In the genomic region with DNA sequence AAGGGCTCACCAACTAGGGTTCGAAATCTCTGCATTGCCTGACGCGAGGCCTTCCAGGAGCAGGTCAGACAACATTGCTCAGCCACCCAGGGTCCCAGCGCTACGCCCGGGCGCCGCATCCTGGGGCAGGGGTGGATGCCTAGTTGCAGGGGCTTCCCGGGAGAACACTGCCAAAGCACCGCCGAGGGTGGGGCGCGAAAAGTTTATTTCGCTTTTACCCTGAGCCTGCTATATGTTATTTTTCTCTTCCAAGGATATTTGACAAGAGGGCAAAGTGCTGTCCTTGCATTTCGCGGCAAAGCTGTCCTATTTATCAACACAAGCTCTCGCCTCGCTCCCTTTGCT, we compare ENCODE assay signal across 1 cellular context.
TF ChIP-seq lines count a peak whose summit lies in the region.

No MANE protein-coding gene starts in this region.

TF ChIP-seq in HepG2, 621 proteins besides CTCF, POLR2A, EP300 and RAD21:
- TF ChIP-seq, protein P1, sequence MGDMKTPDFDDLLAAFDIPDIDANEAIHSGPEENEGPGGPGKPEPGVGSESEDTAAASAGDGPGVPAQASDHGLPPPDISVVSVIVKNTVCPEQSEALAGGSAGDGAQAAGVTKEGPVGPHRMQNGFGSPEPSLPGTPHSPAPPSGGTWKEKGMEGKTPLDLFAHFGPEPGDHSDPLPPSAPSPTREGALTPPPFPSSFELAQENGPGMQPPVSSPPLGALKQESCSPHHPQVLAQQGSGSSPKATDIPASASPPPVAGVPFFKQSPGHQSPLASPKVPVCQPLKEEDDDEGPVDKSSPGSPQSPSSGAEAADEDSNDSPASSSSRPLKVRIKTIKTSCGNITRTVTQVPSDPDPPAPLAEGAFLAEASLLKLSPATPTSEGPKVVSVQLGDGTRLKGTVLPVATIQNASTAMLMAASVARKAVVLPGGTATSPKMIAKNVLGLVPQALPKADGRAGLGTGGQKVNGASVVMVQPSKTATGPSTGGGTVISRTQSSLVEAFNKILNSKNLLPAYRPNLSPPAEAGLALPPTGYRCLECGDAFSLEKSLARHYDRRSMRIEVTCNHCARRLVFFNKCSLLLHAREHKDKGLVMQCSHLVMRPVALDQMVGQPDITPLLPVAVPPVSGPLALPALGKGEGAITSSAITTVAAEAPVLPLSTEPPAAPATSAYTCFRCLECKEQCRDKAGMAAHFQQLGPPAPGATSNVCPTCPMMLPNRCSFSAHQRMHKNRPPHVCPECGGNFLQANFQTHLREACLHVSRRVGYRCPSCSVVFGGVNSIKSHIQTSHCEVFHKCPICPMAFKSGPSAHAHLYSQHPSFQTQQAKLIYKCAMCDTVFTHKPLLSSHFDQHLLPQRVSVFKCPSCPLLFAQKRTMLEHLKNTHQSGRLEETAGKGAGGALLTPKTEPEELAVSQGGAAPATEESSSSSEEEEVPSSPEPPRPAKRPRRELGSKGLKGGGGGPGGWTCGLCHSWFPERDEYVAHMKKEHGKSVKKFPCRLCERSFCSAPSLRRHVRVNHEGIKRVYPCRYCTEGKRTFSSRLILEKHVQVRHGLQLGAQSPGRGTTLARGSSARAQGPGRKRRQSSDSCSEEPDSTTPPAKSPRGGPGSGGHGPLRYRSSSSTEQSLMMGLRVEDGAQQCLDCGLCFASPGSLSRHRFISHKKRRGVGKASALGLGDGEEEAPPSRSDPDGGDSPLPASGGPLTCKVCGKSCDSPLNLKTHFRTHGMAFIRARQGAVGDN (CRISPR knock-in tag; IDR thresholded peaks at IDR 0.05) = 0 out of 2 replicates have a peak, but pooled peaks have one; percentile 2
- TF ChIP-seq, protein P2, sequence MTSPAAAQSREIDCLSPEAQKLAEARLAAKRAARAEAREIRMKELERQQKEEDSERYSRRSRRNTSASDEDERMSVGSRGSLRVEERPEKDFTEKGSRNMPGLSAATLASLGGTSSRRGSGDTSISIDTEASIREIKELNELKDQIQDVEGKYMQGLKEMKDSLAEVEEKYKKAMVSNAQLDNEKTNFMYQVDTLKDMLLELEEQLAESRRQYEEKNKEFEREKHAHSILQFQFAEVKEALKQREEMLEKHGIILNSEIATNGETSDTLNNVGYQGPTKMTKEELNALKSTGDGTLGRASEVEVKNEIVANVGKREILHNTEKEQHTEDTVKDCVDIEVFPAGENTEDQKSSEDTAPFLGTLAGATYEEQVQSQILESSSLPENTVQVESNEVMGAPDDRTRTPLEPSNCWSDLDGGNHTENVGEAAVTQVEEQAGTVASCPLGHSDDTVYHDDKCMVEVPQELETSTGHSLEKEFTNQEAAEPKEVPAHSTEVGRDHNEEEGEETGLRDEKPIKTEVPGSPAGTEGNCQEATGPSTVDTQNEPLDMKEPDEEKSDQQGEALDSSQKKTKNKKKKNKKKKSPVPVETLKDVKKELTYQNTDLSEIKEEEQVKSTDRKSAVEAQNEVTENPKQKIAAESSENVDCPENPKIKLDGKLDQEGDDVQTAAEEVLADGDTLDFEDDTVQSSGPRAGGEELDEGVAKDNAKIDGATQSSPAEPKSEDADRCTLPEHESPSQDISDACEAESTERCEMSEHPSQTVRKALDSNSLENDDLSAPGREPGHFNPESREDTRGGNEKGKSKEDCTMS (CRISPR knock-in tag; conservative IDR thresholded peaks at IDR 0.05) = no peak
- TF ChIP-seq MAFK (conservative IDR thresholded peaks at IDR 0.05 in 1 of 2, IDR thresholded peaks at IDR 0.05 in 1 of 2; ENCODE audit: low read length in 2 of 2) = peak in 1 of 2 experiments; percentile 38; a peak in 2 of 4 replicates
